Comparison of ENCODE assay signal across 8 cellular contexts in the genomic region with DNA sequence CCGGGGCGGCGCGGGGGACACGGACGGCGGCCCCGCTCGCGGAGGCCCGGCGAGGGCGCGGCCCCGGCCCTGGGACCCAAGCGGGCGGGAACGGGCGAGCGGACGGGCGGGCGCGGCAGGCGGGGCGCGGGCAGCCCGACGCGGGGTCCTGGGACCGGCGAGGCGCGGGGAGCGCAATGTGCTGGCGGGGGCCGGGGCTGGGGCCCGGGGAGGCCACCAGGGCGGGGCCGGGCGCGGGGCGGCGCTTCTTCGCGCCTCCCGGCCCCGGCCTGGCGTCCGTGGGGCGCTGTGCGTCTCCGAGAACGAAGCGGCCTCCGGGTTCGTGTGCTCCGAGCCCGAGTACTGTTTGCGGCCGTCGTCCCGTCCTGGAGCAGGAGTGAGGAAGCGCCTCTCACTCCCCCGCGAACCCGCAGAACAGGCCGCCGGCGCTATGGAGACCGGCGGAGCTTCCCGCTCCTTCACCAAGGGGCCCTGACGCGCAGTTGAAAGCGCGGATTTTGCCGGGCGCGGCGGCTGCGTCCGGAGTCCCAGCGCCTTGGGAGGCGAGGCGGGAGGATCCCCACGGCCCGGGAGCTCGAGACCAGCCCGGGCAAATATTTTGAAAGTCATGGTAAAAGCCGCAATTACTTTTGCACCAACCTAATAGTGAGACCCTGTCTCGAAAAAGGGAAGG. TPM values are rescaled to one million over a fixed set of nuclear protein-coding genes. Genes with fewer than 3 reads are reported as not detected.
DNase-seq lines count a peak whose midpoint lies in the region; ATAC-seq, FAIRE-seq and TF ChIP-seq lines count a peak whose summit lies in the region.

No MANE protein-coding gene starts in this region.

- H2AFZ ChIP-seq in HepG2 (ENCODE audit: low read length): no peak overlapping the region

- in situ Hi-C loops in HepG2 (cut with HindIII; ENCODE audit: extremely low pct_ligation_motif_present, low pct_unique_long_range_greater_than_20kb): no loop called here

- peaks cover 34% of the 10 kb centered on the region for H3K4me1 ChIP-seq in HepG2 (ENCODE audit: insufficient read depth, low read length)

- FAIRE-seq in HepG2 (lab: Jason Lieb, UNC): no peak

- CTCF ChIA-PET in activated CD4-positive, alpha-beta T cell treated with anti-CD3 and anti-CD28 coated beads, Interleukin-2, amount 10 ng/mL, durations not matched to agents 7 days and 5 days (lab: Charles Lee): no interaction called here
- CTCF ChIA-PET in HepG2 (lab: Yijun Ruan, JAX; ENCODE audit: low intra/inter-chr PET ratio, low total read pairs): no interaction called here

- H3K4me3 ChIP-seq in HepG2 (replicated peaks in 1 of 3; ENCODE audit: insufficient read depth in 1 of 3, low read depth in 2 of 3, low read length in 3 of 3): peak overlapping the region; percentile 69 to 80 (median 73); a peak in 5 of 6 replicates

- peak overlapping the region; percentile 89 for H3K9ac ChIP-seq in HepG2 (ENCODE audit: insufficient read depth, low read depth, low read length)

- no peaks in the 10 kb centered on the region for H3K9me3 ChIP-seq in HepG2 (ENCODE audit: low read length)

- TF ChIP-seq POLR2A in HepG2 (IDR thresholded peaks at IDR 0.05; ENCODE audit: insufficient read depth in 1 of 2, low read depth in 2 of 2, low read length in 2 of 2): peak; percentile 87 to 89

- H3K36me3 ChIP-seq in HepG2 (replicated peaks in 1 of 2; ENCODE audit: control insufficient read depth in 1 of 2, insufficient read depth in 2 of 2, low read length in 2 of 2): peaks cover 0 to 2% of the 10 kb centered on the region in 2 experiments; a peak in 1 of 5 replicates

- peaks cover 23% of the 10 kb centered on the region for H3K36me3 Mint-ChIP-seq in activated CD4-positive, alpha-beta T cell treated with anti-CD3 and anti-CD28 coated beads, Interleukin-2, amount 10 ng/mL, durations not matched to agents 7 days and 5 days (ENCODE audit: low read depth)

- peak; percentile 26; the same call in 1 of the 2 replicates for TF ChIP-seq RAD21 in HepG2 (CRISPR knock-in tag; IDR thresholded peaks at IDR 0.05)

- no peaks in the 10 kb centered on the region for H3K9me3 Mint-ChIP-seq in activated CD4-positive, alpha-beta T cell treated with anti-CD3 and anti-CD28 coated beads, Interleukin-2, amount 10 ng/mL, durations not matched to agents 7 days and 5 days

- peak overlapping the region; percentile 96 for H3K27ac ChIP-seq in HepG2 (ENCODE audit: extremely low read length, insufficient read depth, low read length)

- no peaks in the 10 kb centered on the region; a peak in 1 of 5 replicates for H3K27me3 ChIP-seq in HepG2 (ENCODE audit: control insufficient read depth in 1 of 2, insufficient read depth in 2 of 2, low read length in 2 of 2)

- H3K79me2 ChIP-seq in HepG2 (ENCODE audit: insufficient read depth, low read length): peaks cover 35% of the 10 kb centered on the region

- peak; percentile 51 for TF ChIP-seq CTCF in HepG2 (CRISPR knock-in tag; IDR thresholded peaks at IDR 0.05)

- WGBS in HepG2 (ENCODE audit: low lambda C conversion rate): 1% methylated on average over 29 of the region's 92 CpGs

- H3K4me1 Mint-ChIP-seq in activated CD4-positive, alpha-beta T cell treated with anti-CD3 and anti-CD28 coated beads, Interleukin-2, amount 10 ng/mL, durations not matched to agents 7 days and 5 days: peaks cover 38% of the 10 kb centered on the region

- ATAC-seq in GM18909 (IDR thresholded peaks at IDR 0.05; ENCODE audit: poor library complexity, unreplicated experiment): peak; percentile 75
- peak; percentile 77 for ATAC-seq in HG03159 (IDR thresholded peaks at IDR 0.05; ENCODE audit: unreplicated experiment)
- ATAC-seq in HepG2: peak; percentile 87

- peak; percentile 98 for DNase-seq in AG20443 (ENCODE audit: low spot score)
- peak; percentile 90 for DNase-seq in NCI-H510A (lab: John Stamatoyannopoulos, UW)
- peak; percentile 85 for DNase-seq in activated CD4-positive, alpha-beta T cell treated with anti-CD3 and anti-CD28 coated beads, Interleukin-2, amount 10 ng/mL, durations not matched to agents 7 days and 5 days
- DNase-seq in dedifferentiated amniotic fluid mesenchymal stem cell (ENCODE audit: extremely low spot score): peak; percentile 79
- peak; percentile 77 for DNase-seq in HepG2 (ENCODE audit: low spot score)
- peak; percentile 81 for DNase-seq in stimulated activated CD4-positive, alpha-beta T cell treated with anti-CD3 and anti-CD28 coated beads, Interleukin-2, amount 100 ng/mL, for 4 hours (ENCODE audit: low read depth)

- H3K27ac Mint-ChIP-seq in activated CD4-positive, alpha-beta T cell treated with anti-CD3 and anti-CD28 coated beads, Interleukin-2, amount 10 ng/mL, durations not matched to agents 7 days and 5 days: peak overlapping the region; percentile 89

- H4K20me1 ChIP-seq in HepG2 (ENCODE audit: insufficient read depth, low read length): peaks cover 21% of the 10 kb centered on the region

- intact Hi-C loops in HepG2 (cut with micrococcal nuclease; ENCODE audit: unreplicated experiment): no loop called here

- POLR2A ChIA-PET in activated CD4-positive, alpha-beta T cell treated with anti-CD3 and anti-CD28 coated beads, Interleukin-2, amount 10 ng/mL, durations not matched to agents 7 days and 5 days (lab: Charles Lee): no interaction called here
- POLR2A ChIA-PET in HepG2 (lab: Yijun Ruan, JAX): interaction anchor here (0.9 kb wide), 1 partner anchor 12 kb away, joined by 3 read pairs; no protein-coding TSS in a partner anchor

- TF ChIP-seq EP300 in HepG2 (IDR thresholded peaks at IDR 0.05; ENCODE audit: low read depth in 2 of 2, low read length in 2 of 2) (no peak), HepG2 (CRISPR knock-in tag; IDR thresholded peaks at IDR 0.05; ENCODE audit: borderline replicate concordance) (no peak)

- H3K4me3 Mint-ChIP-seq in activated CD4-positive, alpha-beta T cell treated with anti-CD3 and anti-CD28 coated beads, Interleukin-2, amount 10 ng/mL, durations not matched to agents 7 days and 5 days: peak overlapping the region; percentile 75

- BruUV-seq in HepG2 (replicated peaks; lab: Mats Ljungman, UMichigan): no TSS peak

- H3K27me3 Mint-ChIP-seq in activated CD4-positive, alpha-beta T cell treated with anti-CD3 and anti-CD28 coated beads, Interleukin-2, amount 10 ng/mL, durations not matched to agents 7 days and 5 days: no peaks in the 10 kb centered on the region

- H3K4me2 ChIP-seq in HepG2 (ENCODE audit: low read depth, low read length): peak overlapping the region; percentile 75

RNA-seq across cellular contexts. Expression of gene ANKLE2, which starts 0.4 kb away (rescaled TPM):
- 10 to 100 TPM; 86.6 to 95.5 TPM for total RNA-seq in activated CD4-positive, alpha-beta T cell treated with anti-CD3 and anti-CD28 coated beads, Interleukin-2, amount 10 ng/mL, durations not matched to agents 7 days and 5 days
- total RNA-seq in HepG2 (2016; rRNA removed; fragmentation: Illumina TruSeq; extraction: Trizol): 16.2 and 35.3 TPM in 2 replicates
- total RNA-seq in HepG2 (2016; cell fraction: cytosol; rRNA removed; fragmentation: Illumina TruSeq; extraction: Trizol; ENCODE audit: low read depth): 20.1 and 20.5 TPM in 2 replicates
- 14.0 and 36.7 TPM in 2 replicates for total RNA-seq in HepG2 (2016; cell fraction: insoluble cytoplasmic fraction; rRNA removed; fragmentation: Illumina TruSeq; extraction: Trizol)
- total RNA-seq in HepG2 (2016; cell fraction: membrane; rRNA removed; fragmentation: Illumina TruSeq; extraction: Trizol): 16.8 and 21.8 TPM in 2 replicates
- 62.3 and 64.4 TPM in 2 replicates for total RNA-seq in HepG2 (2016; cell fraction: nucleus; rRNA removed; fragmentation: Illumina TruSeq; extraction: Trizol)
- 37.1 and 51.2 TPM in 2 replicates for polyA plus RNA-seq in HepG2 (2011; rRNA removed)
- 23.3 and 24.4 TPM in 2 replicates for polyA plus RNA-seq in HepG2 (2011; cell fraction: cytosol; rRNA removed)
- polyA plus RNA-seq in HepG2 (2011; cell fraction: nucleus; rRNA removed): 163 and 166 TPM in 2 replicates
- 30.1 and 31.6 TPM in 2 replicates for polyA plus RNA-seq in HepG2 (2012)
- polyA plus RNA-seq in HepG2 (2016; cell fraction: cytosol; fragmentation: Illumina TruSeq; extraction: Trizol; ENCODE audit: low read depth): 3.0 and 3.4 TPM in 2 replicates
- polyA plus RNA-seq in HepG2 (2016; cell fraction: insoluble cytoplasmic fraction; fragmentation: Illumina TruSeq; extraction: Trizol; ENCODE audit: low read depth): 12.3 and 14.0 TPM in 2 replicates
- polyA plus RNA-seq in HepG2 (2016; cell fraction: membrane; fragmentation: Illumina TruSeq; extraction: Trizol; ENCODE audit: low read depth): 7.1 and 7.4 TPM in 2 replicates
- polyA plus RNA-seq in HepG2 (2016; cell fraction: nucleus; fragmentation: Illumina TruSeq; extraction: Trizol; ENCODE audit: insufficient read depth, low read depth): 129 and 136 TPM in 2 replicates
- polyA minus RNA-seq in HepG2 (2011; rRNA and poly(A)+ RNA removed; ENCODE audit: low replicate concordance): 183 and 431 TPM in 2 replicates
- polyA minus RNA-seq in HepG2 (2011; cell fraction: cytosol; rRNA and poly(A)+ RNA removed): 26.3 and 37.6 TPM in 2 replicates
- polyA minus RNA-seq in HepG2 (2011; cell fraction: nucleus; rRNA and poly(A)+ RNA removed): 111 and 121 TPM in 2 replicates

RNA-seq across cellular contexts. Expression of gene PGAM5, which starts 51.4 kb away (rescaled TPM):
- 10 to 100 TPM; 46.4 to 48.7 TPM for total RNA-seq in activated CD4-positive, alpha-beta T cell treated with anti-CD3 and anti-CD28 coated beads, Interleukin-2, amount 10 ng/mL, durations not matched to agents 7 days and 5 days
- 77.1 and 77.9 TPM in 2 replicates for total RNA-seq in HepG2 (2016; rRNA removed; fragmentation: Illumina TruSeq; extraction: Trizol)
- total RNA-seq in HepG2 (2016; cell fraction: cytosol; rRNA removed; fragmentation: Illumina TruSeq; extraction: Trizol; ENCODE audit: low read depth): 37.0 and 40.3 TPM in 2 replicates
- 75.8 and 78.5 TPM in 2 replicates for total RNA-seq in HepG2 (2016; cell fraction: insoluble cytoplasmic fraction; rRNA removed; fragmentation: Illumina TruSeq; extraction: Trizol)
- 82.5 and 88.7 TPM in 2 replicates for total RNA-seq in HepG2 (2016; cell fraction: membrane; rRNA removed; fragmentation: Illumina TruSeq; extraction: Trizol)
- 27.7 and 31.2 TPM in 2 replicates for total RNA-seq in HepG2 (2016; cell fraction: nucleus; rRNA removed; fragmentation: Illumina TruSeq; extraction: Trizol)
- 18.0 and 23.8 TPM in 2 replicates for polyA plus RNA-seq in HepG2 (2011; rRNA removed)
- polyA plus RNA-seq in HepG2 (2011; cell fraction: cytosol; rRNA removed): 15.3 and 23.5 TPM in 2 replicates
- polyA plus RNA-seq in HepG2 (2011; cell fraction: nucleus; rRNA removed): 14.4 and 15.9 TPM in 2 replicates
- 14.5 and 23.5 TPM in 2 replicates for polyA plus RNA-seq in HepG2 (2012)
- 28.3 and 31.0 TPM in 2 replicates for polyA plus RNA-seq in HepG2 (2016; cell fraction: cytosol; fragmentation: Illumina TruSeq; extraction: Trizol; ENCODE audit: low read depth)
- 59.5 and 70.5 TPM in 2 replicates for polyA plus RNA-seq in HepG2 (2016; cell fraction: insoluble cytoplasmic fraction; fragmentation: Illumina TruSeq; extraction: Trizol; ENCODE audit: low read depth)
- 47.3 and 51.7 TPM in 2 replicates for polyA plus RNA-seq in HepG2 (2016; cell fraction: membrane; fragmentation: Illumina TruSeq; extraction: Trizol; ENCODE audit: low read depth)
- 43.9 and 45.1 TPM in 2 replicates for polyA plus RNA-seq in HepG2 (2016; cell fraction: nucleus; fragmentation: Illumina TruSeq; extraction: Trizol; ENCODE audit: insufficient read depth, low read depth)
- 89.6 and 210 TPM in 2 replicates for polyA minus RNA-seq in HepG2 (2011; rRNA and poly(A)+ RNA removed; ENCODE audit: low replicate concordance)
- polyA minus RNA-seq in HepG2 (2011; cell fraction: cytosol; rRNA and poly(A)+ RNA removed): 28.3 and 32.7 TPM in 2 replicates
- polyA minus RNA-seq in HepG2 (2011; cell fraction: nucleus; rRNA and poly(A)+ RNA removed): 9.9 and 10.2 TPM in 2 replicates

Comparison
In these comparisons a context has a peak if more than half of its experiments do, and no peak if none do; other contexts are left out.
1. Peak in every context shown above with its lines: DNase-seq, ATAC-seq, H3K4me3 ChIP-seq and H3K27ac ChIP-seq.